ENCODE assay signal across 9 cellular contexts in genomic region chr11:122159173-122159701, GRCh38. TPM values are rescaled to one million over a fixed set of nuclear protein-coding genes. Genes with fewer than 3 reads are reported as not detected.
DNase-seq lines count a peak whose midpoint lies in the region; ATAC-seq and TF ChIP-seq lines count a peak whose summit lies in the region.
"Had no signal": no experiment of that assay in that cellular context is flagged by ENCODE, and none has a peak within 500 bp of the region (broad histone marks: within the 10 kb centered on the region; RNA-seq: fewer than 3 reads in every experiment).

No MANE protein-coding gene starts in this region.

- no peak overlapping the region for H4K8ac ChIP-seq in H9 (replicated peaks; ENCODE audit: insufficient read length, low read depth, low read length)

- no peaks in the 10 kb centered on the region for H3K79me2 ChIP-seq in H9 (ENCODE audit: insufficient read depth, low read length)

- peaks cover 8 to 24% of the 10 kb centered on the region in 2 experiments for H3K4me1 Mint-ChIP-seq in H9
- H3K4me1 Mint-ChIP-seq in natural killer cell treated with Interleukin-12 subunit alpha and Interleukin-12 subunit beta and Interleukin-15 and Interleukin-18, amount 100 ng/mL, for 72 hours (ENCODE audit: low read depth in 2 of 2) = peaks cover 15 to 16% of the 10 kb centered on the region in 2 donors
- H3K4me1 Mint-ChIP-seq in activated T-helper 2 cell treated with anti-CD3 and anti-CD28 coated beads, Interferon-gamma antibody, Interleukin-2, Interleukin-4, amounts not matched to agents 10 μg/mL and 5 μg/mL and 100 μg/mL, durations not matched to agents 14 hours and 24 hours and 36 hours (ENCODE audit: low read depth) = peaks cover 11% of the 10 kb centered on the region

- H3T11ph ChIP-seq in H9 (ENCODE audit: low read length) = no peak overlapping the region

- H2BK15ac ChIP-seq in H9 (ENCODE audit: low read depth, low read length) = no peak overlapping the region

- H2BK120ac ChIP-seq in H9 (ENCODE audit: low read depth, low read length, poor library complexity, severe bottlenecking) = no peak overlapping the region

- H3K36me3 ChIP-seq in stomach = no peaks in the 10 kb centered on the region

- no peak for DNase-seq in H9
- DNase-seq in anterior cingulate cortex (lab: John Stamatoyannopoulos, UW) = peak in 40 of 58 donors; percentile 8 to 75 (median 46)
- DNase-seq in right cardiac atrium = peak; percentile 21 to 62 (median 38)
- no peak for DNase-seq in stomach
- no peak for DNase-seq in natural killer cell treated with Interleukin-12 subunit alpha and Interleukin-12 subunit beta and Interleukin-15 and Interleukin-18, amount 100 ng/mL, for 72 hours (ENCODE audit: low spot score)
- DNase-seq in activated T-helper 2 cell treated with anti-CD3 and anti-CD28 coated beads, Interferon-gamma antibody, Interleukin-2, Interleukin-4, amounts not matched to agents 10 μg/mL and 5 μg/mL and 100 μg/mL, durations not matched to agents 14 hours and 24 hours and 36 hours (ENCODE audit: low spot score) = no peak
- no peak for DNase-seq in NCI-H1417 treated with DMSO at 0.1 percent for 48 hours (lab: John Stamatoyannopoulos, UW)
- DNase-seq: T-helper 17 cell had no signal

- peak overlapping the region; percentile 89; the same call in 1 of the 2 replicates for H3K14ac ChIP-seq in H9 (ENCODE audit: insufficient read depth, low read length)

- H3K36me3 Mint-ChIP-seq in H9 (ENCODE audit: insufficient read depth in 1 of 3, low read depth in 3 of 3) = no peaks in the 10 kb centered on the region
- H3K36me3 Mint-ChIP-seq in natural killer cell treated with Interleukin-12 subunit alpha and Interleukin-12 subunit beta and Interleukin-15 and Interleukin-18, amount 100 ng/mL, for 72 hours = no peaks in the 10 kb centered on the region
- no peaks in the 10 kb centered on the region for H3K36me3 Mint-ChIP-seq in activated T-helper 2 cell treated with anti-CD3 and anti-CD28 coated beads, Interferon-gamma antibody, Interleukin-2, Interleukin-4, amounts not matched to agents 10 μg/mL and 5 μg/mL and 100 μg/mL, durations not matched to agents 14 hours and 24 hours and 36 hours (ENCODE audit: low read depth)

- H3K18ac ChIP-seq in H9 (ENCODE audit: insufficient read length, low read depth, low read length) = no peak overlapping the region

- no peaks in the 10 kb centered on the region for H4K20me1 ChIP-seq in H9 (ENCODE audit: control insufficient read depth, insufficient read depth, insufficient read length)

- no peak overlapping the region for H3K4me2 ChIP-seq in H9 (ENCODE audit: insufficient read depth, insufficient read length, low read length)

- H3K9me3 ChIP-seq in H9 (ENCODE audit: control insufficient read depth, low read depth, low read length) (no peaks in the 10 kb centered on the region), right cardiac atrium (ENCODE audit: control insufficient read depth, low read length) (no peaks in the 10 kb centered on the region), stomach (no peaks in the 10 kb centered on the region)

- H3K4ac ChIP-seq in H9 (ENCODE audit: low read depth, low read length) = no peak overlapping the region

- H2BK5ac ChIP-seq in H9 (ENCODE audit: insufficient read length, low read length) = no peak overlapping the region

- intact Hi-C loops in right cardiac atrium (cut with DNase I) (no loop called here), stomach (cut with DNase I; ENCODE audit: low total_unique reads) (no loop called here)
- intact Hi-C loops in activated T-helper 2 cell treated with anti-CD3 and anti-CD28 coated beads, Interferon-gamma antibody, Interleukin-2, Interleukin-4, amounts not matched to agents 10 μg/mL and 5 μg/mL and 100 μg/mL, durations not matched to agents 14 hours and 24 hours and 36 hours (cut with micrococcal nuclease) = no loop called here

- peak overlapping the region in 1 of 3 experiments; percentile 25; a peak in 1 of 7 replicates for H3K27ac Mint-ChIP-seq in H9
- H3K27ac Mint-ChIP-seq in natural killer cell treated with Interleukin-12 subunit alpha and Interleukin-12 subunit beta and Interleukin-15 and Interleukin-18, amount 100 ng/mL, for 72 hours = no peak overlapping the region
- no peak overlapping the region for H3K27ac Mint-ChIP-seq in activated T-helper 2 cell treated with anti-CD3 and anti-CD28 coated beads, Interferon-gamma antibody, Interleukin-2, Interleukin-4, amounts not matched to agents 10 μg/mL and 5 μg/mL and 100 μg/mL, durations not matched to agents 14 hours and 24 hours and 36 hours
- H3K27ac Mint-ChIP-seq: T-helper 17 cell had no signal

- ATAC-seq in right cardiac atrium (peak; percentile 40 to 52), HG02763 (IDR thresholded peaks at IDR 0.05; ENCODE audit: unreplicated experiment) (no peak)
- no peak for ATAC-seq in natural killer cell treated with Interleukin-12 subunit alpha and Interleukin-12 subunit beta and Interleukin-15 and Interleukin-18, amount 100 ng/mL, for 72 hours
- ATAC-seq: T-helper 17 cell had no signal

- H4K91ac ChIP-seq in H9 (ENCODE audit: insufficient read length, low read depth, low read length) = no peak overlapping the region

- no peak overlapping the region for H3K27ac ChIP-seq in H9 (ENCODE audit: insufficient read length, low read depth, low read length)
- H3K27ac ChIP-seq in right cardiac atrium (ENCODE audit: low read length) = peak overlapping the region; percentile 25
- peak overlapping the region; percentile 49 to 83 (median 76) for H3K27ac ChIP-seq in stomach

- no peaks in the 10 kb centered on the region for H3K9me3 Mint-ChIP-seq in H9
- H3K9me3 Mint-ChIP-seq in natural killer cell treated with Interleukin-12 subunit alpha and Interleukin-12 subunit beta and Interleukin-15 and Interleukin-18, amount 100 ng/mL, for 72 hours = no peaks in the 10 kb centered on the region
- H3K9me3 Mint-ChIP-seq in activated T-helper 2 cell treated with anti-CD3 and anti-CD28 coated beads, Interferon-gamma antibody, Interleukin-2, Interleukin-4, amounts not matched to agents 10 μg/mL and 5 μg/mL and 100 μg/mL, durations not matched to agents 14 hours and 24 hours and 36 hours = no peaks in the 10 kb centered on the region

- peak overlapping the region; percentile 88 for H2AFZ ChIP-seq in H9 (ENCODE audit: low read length)

- H2BK20ac ChIP-seq in H9 (ENCODE audit: low read depth, low read length, poor library complexity, severe bottlenecking) = no peak overlapping the region

- H3K9ac ChIP-seq in H9 (ENCODE audit: extremely low read depth, insufficient read length, low read length) = no peak overlapping the region

- H3K23me2 ChIP-seq in H9 (ENCODE audit: insufficient read length, low read depth, low read length, poor library complexity, severe bottlenecking) = no peaks in the 10 kb centered on the region

- H3K4me3 ChIP-seq in right cardiac atrium (ENCODE audit: low read length) = no peak overlapping the region
- H3K4me3 ChIP-seq in stomach = peak overlapping the region; percentile 9 to 30 (median 11)

- no peak for TF ChIP-seq POLR2A in stomach (IDR thresholded peaks at IDR 0.05)

- H3K4me3 Mint-ChIP-seq in H9 = no peak overlapping the region; a peak in 1 of 5 replicates
- no peak overlapping the region for H3K4me3 Mint-ChIP-seq in natural killer cell treated with Interleukin-12 subunit alpha and Interleukin-12 subunit beta and Interleukin-15 and Interleukin-18, amount 100 ng/mL, for 72 hours
- no peak overlapping the region for H3K4me3 Mint-ChIP-seq in activated T-helper 2 cell treated with anti-CD3 and anti-CD28 coated beads, Interferon-gamma antibody, Interleukin-2, Interleukin-4, amounts not matched to agents 10 μg/mL and 5 μg/mL and 100 μg/mL, durations not matched to agents 14 hours and 24 hours and 36 hours (ENCODE audit: low read depth)
- H3K4me3 Mint-ChIP-seq: T-helper 17 cell had no signal

- H2BK12ac ChIP-seq in H9 (ENCODE audit: insufficient read length, low read depth, low read length) = no peak overlapping the region

- no CpG with 5 or more reads among the region's 12 CpGs for WGBS in H9 (ENCODE audit: extremely low coverage, insufficient read length, low lambda C conversion rate)
- 32% methylated on average over 12 of the region's 12 CpGs for WGBS in right cardiac atrium
- 19 to 36% (median 27%) methylated on average over 12 of the region's 12 CpGs for WGBS in stomach, 5 donors

- no peak overlapping the region for H2AK5ac ChIP-seq in H9 (ENCODE audit: insufficient read length, low read length)

- H3K23ac ChIP-seq in H9 (ENCODE audit: insufficient read length, low read depth, low read length) = no peak overlapping the region

- peaks cover 4% of the 10 kb centered on the region; the same call in 1 of the 2 replicates for H3K27me3 Mint-ChIP-seq in H9 (ENCODE audit: low read depth)
- peaks cover 22 to 26% of the 10 kb centered on the region in 2 donors for H3K27me3 Mint-ChIP-seq in natural killer cell treated with Interleukin-12 subunit alpha and Interleukin-12 subunit beta and Interleukin-15 and Interleukin-18, amount 100 ng/mL, for 72 hours
- peaks cover 7% of the 10 kb centered on the region for H3K27me3 Mint-ChIP-seq in activated T-helper 2 cell treated with anti-CD3 and anti-CD28 coated beads, Interferon-gamma antibody, Interleukin-2, Interleukin-4, amounts not matched to agents 10 μg/mL and 5 μg/mL and 100 μg/mL, durations not matched to agents 14 hours and 24 hours and 36 hours (ENCODE audit: low read depth)

- H3K27me3 ChIP-seq in H9 (ENCODE audit: insufficient read depth, low read length) (no peaks in the 10 kb centered on the region), right cardiac atrium (ENCODE audit: control insufficient read depth, insufficient read depth) (no peaks in the 10 kb centered on the region), stomach (no peaks in the 10 kb centered on the region)

- TF ChIP-seq CTCF in H9 (conservative IDR thresholded peaks at IDR 0.05) = no peak
- no peak for TF ChIP-seq CTCF in stomach (IDR thresholded peaks at IDR 0.05)

- TF ChIP-seq EP300 in stomach (IDR thresholded peaks at IDR 0.05) = no peak

- no peak overlapping the region for H3K56ac ChIP-seq in H9 (ENCODE audit: insufficient read length, low read depth, low read length)

- no peaks in the 10 kb centered on the region for H3K79me1 ChIP-seq in H9 (ENCODE audit: insufficient read depth, low read depth, low read length, poor library complexity, severe bottlenecking)

- H4K5ac ChIP-seq in H9 (ENCODE audit: insufficient read length, low read depth, low read length) = no peak overlapping the region

- H3K4me1 ChIP-seq in H9 (ENCODE audit: insufficient read depth, low read length) (no peaks in the 10 kb centered on the region), right cardiac atrium (ENCODE audit: control insufficient read depth, insufficient read depth, low read length) (peaks cover 8% of the 10 kb centered on the region), stomach (peaks cover 0 to 42% (median 9%) of the 10 kb centered on the region in 4 donors)

RNA-seq across cellular contexts. Expression of gene BLID, which starts 43.2 kb away (rescaled TPM):
- not detected in 2 replicates for total RNA-seq in H9 (2021)
- total RNA-seq in right cardiac atrium = 1 to 10 TPM; 1.6 to 2.4 (median 1.7) TPM
- 0.57 TPM for polyA plus RNA-seq in right cardiac atrium
- total RNA-seq in stomach = 1 to 10 TPM in 1 of 5 donors, not detected in 4; 3.1 TPM
- not detected for polyA plus RNA-seq in stomach
- total RNA-seq in natural killer cell treated with Interleukin-12 subunit alpha and Interleukin-12 subunit beta and Interleukin-15 and Interleukin-18, amount 100 ng/mL, for 72 hours = not detected
- total RNA-seq in activated T-helper 2 cell treated with anti-CD3 and anti-CD28 coated beads, Interferon-gamma antibody, Interleukin-2, Interleukin-4, amounts not matched to agents 10 μg/mL and 5 μg/mL and 100 μg/mL, durations not matched to agents 14 hours and 24 hours and 36 hours = not detected in 2 replicates
- total RNA-seq: T-helper 17 cell had no signal

Comparison
In these comparisons a context has a peak if more than half of its experiments do, and no peak if none do; other contexts are left out.
1. DNase-seq: peak in anterior cingulate cortex (40 of 58) and right cardiac atrium (3 of 3); none in H9 (single experiment), stomach (single experiment), natural killer cell treated with Interleukin-12 subunit alpha and Interleukin-12 subunit beta and Interleukin-15 and Interleukin-18, amount 100 ng/mL, for 72 hours (single experiment), activated T-helper 2 cell treated with anti-CD3 and anti-CD28 coated beads, Interferon-gamma antibody, Interleukin-2, Interleukin-4, amounts not matched to agents 10 μg/mL and 5 μg/mL and 100 μg/mL, durations not matched to agents 14 hours and 24 hours and 36 hours (single experiment) and NCI-H1417 treated with DMSO at 0.1 percent for 48 hours (single experiment).
2. ATAC-seq: peak in right cardiac atrium (2 of 2); none in HG02763 (single experiment) and natural killer cell treated with Interleukin-12 subunit alpha and Interleukin-12 subunit beta and Interleukin-15 and Interleukin-18, amount 100 ng/mL, for 72 hours (0 of 2).